ENCODE assay signal across 16 cellular contexts in genomic region chr10:8575551-8576100, GRCh38.
DNase-seq lines count a peak whose midpoint lies in the region; ATAC-seq lines count a peak whose summit lies in the region.
"Had no signal": no experiment of that assay in that cellular context is flagged by ENCODE, and none has a peak within 500 bp of the region (broad histone marks: within the 10 kb centered on the region; RNA-seq: fewer than 3 reads in every experiment).

No MANE protein-coding gene starts in this region.

- no peak for DNase-seq in activated CD4-positive, alpha-beta memory T cell treated with anti-CD3 and anti-CD28 coated beads for 36 hours
- no peak for DNase-seq in activated CD4-positive, alpha-beta memory T cell treated with anti-CD3 and anti-CD28 coated beads, Interleukin-2, amount 10 ng/mL, durations not matched to agents 7 days and 5 days
- DNase-seq in activated naive CD8-positive, alpha-beta T cell treated with anti-CD3 and anti-CD28 coated beads, Interleukin-2, amount 50 U/mL, for 24 hours = no peak
- DNase-seq in activated naive CD8-positive, alpha-beta T cell treated with anti-CD3 and anti-CD28 coated beads for 36 hours = no peak
- DNase-seq in stimulated activated effector memory CD8-positive, alpha-beta T cell treated with anti-CD3 and anti-CD28 coated beads, Interleukin-12 subunit alpha, Interleukin-12 subunit beta, amount 100 ng/mL, for 72 hours (ENCODE audit: low spot score in 2 of 2) = no peak
- DNase-seq in inferior parietal cortex (ENCODE audit: extremely low spot score) = no peak
- DNase-seq: C1 segment of cervical spinal cord; CD4-positive, alpha-beta memory T cell; COR-L47; DMS153; DND-41; GM23248; H7; HCEC 1CT had no signal

- intact Hi-C loops in activated CD4-positive, alpha-beta memory T cell treated with anti-CD3 and anti-CD28 coated beads for 36 hours (cut with micrococcal nuclease) = loop anchor here (1.0 to 10.0 kb wide), 10 partner anchors 11 to 523 kb away; partner anchors contain the start of gene GATA3

- peaks cover 2% of the 10 kb centered on the region for H3K36me3 Mint-ChIP-seq in activated CD4-positive, alpha-beta memory T cell treated with anti-CD3 and anti-CD28 coated beads for 36 hours
- H3K36me3 Mint-ChIP-seq in activated CD4-positive, alpha-beta memory T cell treated with anti-CD3 and anti-CD28 coated beads, Interleukin-2, amount 10 ng/mL, durations not matched to agents 7 days and 5 days (ENCODE audit: low read depth) = peaks cover 9% of the 10 kb centered on the region
- peaks cover 2% of the 10 kb centered on the region for H3K36me3 Mint-ChIP-seq in activated naive CD8-positive, alpha-beta T cell treated with anti-CD3 and anti-CD28 coated beads, Interleukin-2, amount 50 U/mL, for 24 hours (ENCODE audit: low read depth)
- H3K36me3 Mint-ChIP-seq in activated naive CD8-positive, alpha-beta T cell treated with anti-CD3 and anti-CD28 coated beads for 36 hours = no peaks in the 10 kb centered on the region
- no peaks in the 10 kb centered on the region for H3K36me3 Mint-ChIP-seq in activated T-helper 17 cell treated with anti-CD3 and anti-CD28 coated beads, Interleukin-2, amount 50 U/mL, for 72 hours (ENCODE audit: low read depth)
- H3K36me3 Mint-ChIP-seq in stimulated activated effector memory CD8-positive, alpha-beta T cell treated with anti-CD3 and anti-CD28 coated beads, Interleukin-12 subunit alpha, Interleukin-12 subunit beta, amount 100 ng/mL, for 72 hours = no peaks in the 10 kb centered on the region
- H3K36me3 Mint-ChIP-seq: CD4-positive, alpha-beta memory T cell had no signal

- CTCF ChIA-PET in activated CD4-positive, alpha-beta memory T cell treated with anti-CD3 and anti-CD28 coated beads for 36 hours (lab: Charles Lee) = no interaction called here
- CTCF ChIA-PET in activated CD4-positive, alpha-beta memory T cell treated with anti-CD3 and anti-CD28 coated beads, Interleukin-2, amount 10 ng/mL, durations not matched to agents 7 days and 5 days (lab: Charles Lee) = no interaction called here

- ATAC-seq in activated naive CD8-positive, alpha-beta T cell treated with anti-CD3 and anti-CD28 coated beads, Interleukin-2, amount 50 U/mL, for 24 hours = no peak
- ATAC-seq in activated T-helper 17 cell treated with anti-CD3 and anti-CD28 coated beads, Interleukin-2, amount 50 U/mL, for 72 hours (replicated peaks) = peak; percentile 52
- peak; percentile 75 for ATAC-seq in stimulated activated effector memory CD8-positive, alpha-beta T cell treated with anti-CD3 and anti-CD28 coated beads, Interleukin-12 subunit alpha, Interleukin-12 subunit beta, amount 100 ng/mL, for 72 hours
- ATAC-seq in GM18867 (IDR thresholded peaks at IDR 0.05; ENCODE audit: unreplicated experiment) = no peak

- peaks cover 43% of the 10 kb centered on the region for H3K4me1 Mint-ChIP-seq in activated CD4-positive, alpha-beta memory T cell treated with anti-CD3 and anti-CD28 coated beads for 36 hours (ENCODE audit: low read depth)
- H3K4me1 Mint-ChIP-seq in activated CD4-positive, alpha-beta memory T cell treated with anti-CD3 and anti-CD28 coated beads, Interleukin-2, amount 10 ng/mL, durations not matched to agents 7 days and 5 days = peaks cover 36% of the 10 kb centered on the region
- peaks cover 40% of the 10 kb centered on the region for H3K4me1 Mint-ChIP-seq in activated naive CD8-positive, alpha-beta T cell treated with anti-CD3 and anti-CD28 coated beads, Interleukin-2, amount 50 U/mL, for 24 hours
- H3K4me1 Mint-ChIP-seq in activated naive CD8-positive, alpha-beta T cell treated with anti-CD3 and anti-CD28 coated beads for 36 hours = peaks cover 12% of the 10 kb centered on the region
- H3K4me1 Mint-ChIP-seq in activated T-helper 17 cell treated with anti-CD3 and anti-CD28 coated beads, Interleukin-2, amount 50 U/mL, for 72 hours = peaks cover 5% of the 10 kb centered on the region
- peaks cover 21% of the 10 kb centered on the region for H3K4me1 Mint-ChIP-seq in stimulated activated effector memory CD8-positive, alpha-beta T cell treated with anti-CD3 and anti-CD28 coated beads, Interleukin-12 subunit alpha, Interleukin-12 subunit beta, amount 100 ng/mL, for 72 hours

- no peaks in the 10 kb centered on the region for H3K9me3 Mint-ChIP-seq in activated CD4-positive, alpha-beta memory T cell treated with anti-CD3 and anti-CD28 coated beads for 36 hours
- peaks cover 6% of the 10 kb centered on the region for H3K9me3 Mint-ChIP-seq in activated CD4-positive, alpha-beta memory T cell treated with anti-CD3 and anti-CD28 coated beads, Interleukin-2, amount 10 ng/mL, durations not matched to agents 7 days and 5 days
- peaks cover 5% of the 10 kb centered on the region for H3K9me3 Mint-ChIP-seq in activated naive CD8-positive, alpha-beta T cell treated with anti-CD3 and anti-CD28 coated beads, Interleukin-2, amount 50 U/mL, for 24 hours
- no peaks in the 10 kb centered on the region for H3K9me3 Mint-ChIP-seq in activated naive CD8-positive, alpha-beta T cell treated with anti-CD3 and anti-CD28 coated beads for 36 hours
- peaks cover 3% of the 10 kb centered on the region for H3K9me3 Mint-ChIP-seq in activated T-helper 17 cell treated with anti-CD3 and anti-CD28 coated beads, Interleukin-2, amount 50 U/mL, for 72 hours
- H3K9me3 Mint-ChIP-seq in stimulated activated effector memory CD8-positive, alpha-beta T cell treated with anti-CD3 and anti-CD28 coated beads, Interleukin-12 subunit alpha, Interleukin-12 subunit beta, amount 100 ng/mL, for 72 hours = peaks cover 4% of the 10 kb centered on the region

- H3K27ac Mint-ChIP-seq in activated CD4-positive, alpha-beta memory T cell treated with anti-CD3 and anti-CD28 coated beads for 36 hours = peak overlapping the region; percentile 36
- H3K27ac Mint-ChIP-seq in activated CD4-positive, alpha-beta memory T cell treated with anti-CD3 and anti-CD28 coated beads, Interleukin-2, amount 10 ng/mL, durations not matched to agents 7 days and 5 days = no peak overlapping the region
- peak overlapping the region; percentile 24 for H3K27ac Mint-ChIP-seq in activated naive CD8-positive, alpha-beta T cell treated with anti-CD3 and anti-CD28 coated beads, Interleukin-2, amount 50 U/mL, for 24 hours
- H3K27ac Mint-ChIP-seq in activated naive CD8-positive, alpha-beta T cell treated with anti-CD3 and anti-CD28 coated beads for 36 hours = no peak overlapping the region
- no peak overlapping the region for H3K27ac Mint-ChIP-seq in activated T-helper 17 cell treated with anti-CD3 and anti-CD28 coated beads, Interleukin-2, amount 50 U/mL, for 72 hours
- H3K27ac Mint-ChIP-seq in stimulated activated effector memory CD8-positive, alpha-beta T cell treated with anti-CD3 and anti-CD28 coated beads, Interleukin-12 subunit alpha, Interleukin-12 subunit beta, amount 100 ng/mL, for 72 hours = no peak overlapping the region
- H3K27ac Mint-ChIP-seq: CD4-positive, alpha-beta memory T cell had no signal

- no peak overlapping the region for H3K4me3 Mint-ChIP-seq in activated CD4-positive, alpha-beta memory T cell treated with anti-CD3 and anti-CD28 coated beads for 36 hours
- no peak overlapping the region for H3K4me3 Mint-ChIP-seq in activated CD4-positive, alpha-beta memory T cell treated with anti-CD3 and anti-CD28 coated beads, Interleukin-2, amount 10 ng/mL, durations not matched to agents 7 days and 5 days
- H3K4me3 Mint-ChIP-seq in activated naive CD8-positive, alpha-beta T cell treated with anti-CD3 and anti-CD28 coated beads, Interleukin-2, amount 50 U/mL, for 24 hours = no peak overlapping the region
- no peak overlapping the region for H3K4me3 Mint-ChIP-seq in activated naive CD8-positive, alpha-beta T cell treated with anti-CD3 and anti-CD28 coated beads for 36 hours
- H3K4me3 Mint-ChIP-seq in activated T-helper 17 cell treated with anti-CD3 and anti-CD28 coated beads, Interleukin-2, amount 50 U/mL, for 72 hours = peak overlapping the region; percentile 3
- no peak overlapping the region for H3K4me3 Mint-ChIP-seq in stimulated activated effector memory CD8-positive, alpha-beta T cell treated with anti-CD3 and anti-CD28 coated beads, Interleukin-12 subunit alpha, Interleukin-12 subunit beta, amount 100 ng/mL, for 72 hours
- H3K4me3 Mint-ChIP-seq: CD4-positive, alpha-beta memory T cell had no signal

- peaks cover 25% of the 10 kb centered on the region for H3K27me3 Mint-ChIP-seq in activated CD4-positive, alpha-beta memory T cell treated with anti-CD3 and anti-CD28 coated beads for 36 hours
- peaks cover 3% of the 10 kb centered on the region for H3K27me3 Mint-ChIP-seq in activated CD4-positive, alpha-beta memory T cell treated with anti-CD3 and anti-CD28 coated beads, Interleukin-2, amount 10 ng/mL, durations not matched to agents 7 days and 5 days
- peaks cover 24% of the 10 kb centered on the region for H3K27me3 Mint-ChIP-seq in activated naive CD8-positive, alpha-beta T cell treated with anti-CD3 and anti-CD28 coated beads, Interleukin-2, amount 50 U/mL, for 24 hours
- H3K27me3 Mint-ChIP-seq in activated naive CD8-positive, alpha-beta T cell treated with anti-CD3 and anti-CD28 coated beads for 36 hours = peaks cover 32% of the 10 kb centered on the region
- peaks cover 32% of the 10 kb centered on the region for H3K27me3 Mint-ChIP-seq in activated T-helper 17 cell treated with anti-CD3 and anti-CD28 coated beads, Interleukin-2, amount 50 U/mL, for 72 hours

- POLR2A ChIA-PET in activated CD4-positive, alpha-beta memory T cell treated with anti-CD3 and anti-CD28 coated beads for 36 hours (lab: Charles Lee) = no interaction called here
- POLR2A ChIA-PET in activated CD4-positive, alpha-beta memory T cell treated with anti-CD3 and anti-CD28 coated beads, Interleukin-2, amount 10 ng/mL, durations not matched to agents 7 days and 5 days (lab: Charles Lee) = interaction anchor here (0.7 kb wide), 1 partner anchor 36 kb away, joined by 3 read pairs; no protein-coding TSS in a partner anchor

Comparison
In these comparisons a context has a peak if more than half of its experiments do, and no peak if none do; other contexts are left out.
1. H3K27ac Mint-ChIP-seq: peak in activated CD4-positive, alpha-beta memory T cell treated with anti-CD3 and anti-CD28 coated beads for 36 hours (single experiment) and activated naive CD8-positive, alpha-beta T cell treated with anti-CD3 and anti-CD28 coated beads, Interleukin-2, amount 50 U/mL, for 24 hours (single experiment); none in activated CD4-positive, alpha-beta memory T cell treated with anti-CD3 and anti-CD28 coated beads, Interleukin-2, amount 10 ng/mL, durations not matched to agents 7 days and 5 days (single experiment), activated naive CD8-positive, alpha-beta T cell treated with anti-CD3 and anti-CD28 coated beads for 36 hours (single experiment), activated T-helper 17 cell treated with anti-CD3 and anti-CD28 coated beads, Interleukin-2, amount 50 U/mL, for 72 hours (single experiment) and stimulated activated effector memory CD8-positive, alpha-beta T cell treated with anti-CD3 and anti-CD28 coated beads, Interleukin-12 subunit alpha, Interleukin-12 subunit beta, amount 100 ng/mL, for 72 hours (single experiment).
2. ATAC-seq: peak in activated T-helper 17 cell treated with anti-CD3 and anti-CD28 coated beads, Interleukin-2, amount 50 U/mL, for 72 hours (single experiment) and stimulated activated effector memory CD8-positive, alpha-beta T cell treated with anti-CD3 and anti-CD28 coated beads, Interleukin-12 subunit alpha, Interleukin-12 subunit beta, amount 100 ng/mL, for 72 hours (single experiment); none in activated naive CD8-positive, alpha-beta T cell treated with anti-CD3 and anti-CD28 coated beads, Interleukin-2, amount 50 U/mL, for 24 hours (single experiment) and GM18867 (single experiment).